25 cellular contexts compared by ENCODE assay signal in genomic region chr7:134726581-134726980, GRCh38. TPM values are rescaled to one million over a fixed set of nuclear protein-coding genes. Genes with fewer than 3 reads are reported as not detected.
A peak's percentile ranks its signal among the peaks of the same experiment; 100 is the strongest.
DNase-seq lines count a peak whose midpoint lies in the region; ATAC-seq, FAIRE-seq and TF ChIP-seq lines count a peak whose summit lies in the region.
"Had no signal": no experiment of that assay in that cellular context is flagged by ENCODE, and none has a peak within 500 bp of the region (broad histone marks: within the 10 kb centered on the region; RNA-seq: fewer than 3 reads in every experiment).

No MANE protein-coding gene starts in this region.

- H3K36me3 ChIP-seq in OCI-LY3 (replicated peaks; ENCODE audit: low read depth, low read length) = no peaks in the 10 kb centered on the region
- H3K36me3 ChIP-seq in esophagus squamous epithelium = no peaks in the 10 kb centered on the region
- no peaks in the 10 kb centered on the region for H3K36me3 ChIP-seq in trophoblast cell (ENCODE audit: control insufficient read depth in 1 of 2, insufficient read depth in 2 of 2, low read length in 2 of 2)
- H3K36me3 ChIP-seq in aorta (ENCODE audit: control insufficient read depth in 1 of 2, insufficient read depth in 2 of 2, low read length in 1 of 2) = no peaks in the 10 kb centered on the region
- no peaks in the 10 kb centered on the region for H3K36me3 ChIP-seq in HepG2 (replicated peaks in 1 of 2; ENCODE audit: control insufficient read depth in 1 of 2, insufficient read depth in 2 of 2, low read length in 2 of 2)
- H3K36me3 ChIP-seq: vagina had no signal

- DNase-seq in esophagus squamous epithelium (lab: John Stamatoyannopoulos, UW) (no peak), trophoblast cell (no peak), aorta (no peak), HepG2 (ENCODE audit: low spot score) (no peak), SKM-1 treated with dmso at 0.1 percent for 144 hours (lab: John Stamatoyannopoulos, UW; ENCODE audit: unreplicated experiment) (no peak)
- no peak for DNase-seq in activated effector memory CD4-positive, alpha-beta T cell treated with anti-CD3 and anti-CD28 coated beads, Interleukin-2, amount 50 U/mL, for 16 hours
- DNase-seq: activated CD4-positive, alpha-beta T cell treated with anti-CD3 and anti-CD28 coated beads for 1 hour; activated CD8-positive, alpha-beta memory T cell treated with anti-CD3 and anti-CD28 coated beads for 24 hours; activated naive CD4-positive, alpha-beta T cell treated with anti-CD3 and anti-CD28 coated beads, Interleukin-2, amount 50 U/mL, for 16 hours; activated T-cell treated with anti-CD3 and anti-CD28 coated beads, Interleukin-2, amount 50 U/mL, for 72 hours; AML-193; CD8-positive, alpha-beta T cell; effector memory CD4-positive, alpha-beta T cell; glutamatergic neuron; kidney glomerular epithelial cell; mammary epithelial cell; naive thymus-derived CD4-positive, alpha-beta T cell; NCI-H1048; NCI-H187 treated with DMSO at 0.1 percent for 48 hours; SHP77 treated with DMSO at 0.1 percent for 48 hours; stimulated activated CD4-positive, alpha-beta T cell treated with anti-CD3 and anti-CD28 coated beads, Interleukin-15, amount 100 ng/mL, for 24 hours had no signal

- intact Hi-C loops in esophagus squamous epithelium (cut with DNase I) (no loop called here), aorta (cut with DNase I) (loop anchor here (2.0 to 5.0 kb wide), 2 partner anchors 34 kb away; no protein-coding TSS in a partner anchor), HepG2 (cut with micrococcal nuclease; ENCODE audit: unreplicated experiment) (loop anchor here (10.0 kb wide), 1 partner anchor 218 kb away; no protein-coding TSS in a partner anchor)

- H3K18ac ChIP-seq in trophoblast cell (ENCODE audit: low read length) = no peak overlapping the region

- no peak overlapping the region for H3K27ac ChIP-seq in OCI-LY3 (ENCODE audit: low read length)
- peak overlapping the region in 3 of 4 donors; percentile 74 to 87 (median 83) for H3K27ac ChIP-seq in esophagus squamous epithelium
- no peak overlapping the region for H3K27ac ChIP-seq in trophoblast cell (ENCODE audit: low read depth, low read length)
- peak overlapping the region; percentile 18 to 77 for H3K27ac ChIP-seq in aorta (ENCODE audit: low read depth in 1 of 2, low read length in 2 of 2)
- H3K27ac ChIP-seq in HepG2 (ENCODE audit: extremely low read length, insufficient read depth, low read length) = no peak overlapping the region
- H3K27ac ChIP-seq: vagina had no signal

- no peak overlapping the region for H2BK5ac ChIP-seq in trophoblast cell (ENCODE audit: low read depth, low read length, poor library complexity)

- CTCF ChIA-PET in HepG2 (lab: Yijun Ruan, JAX; ENCODE audit: low intra/inter-chr PET ratio, low total read pairs) = no interaction called here

- FAIRE-seq in HepG2 (lab: Jason Lieb, UNC) = no peak
- FAIRE-seq: astrocyte had no signal

- TF ChIP-seq EP300 in HepG2 (IDR thresholded peaks at IDR 0.05; ENCODE audit: low read depth in 2 of 2, low read length in 2 of 2) (no peak), HepG2 (CRISPR knock-in tag; IDR thresholded peaks at IDR 0.05; ENCODE audit: borderline replicate concordance) (no peak)

- H2BK12ac ChIP-seq in trophoblast cell (ENCODE audit: low read length) = no peak overlapping the region

- TF ChIP-seq RAD21 in HepG2 (CRISPR knock-in tag; IDR thresholded peaks at IDR 0.05) = no peak

- POLR2A ChIA-PET in HepG2 (lab: Yijun Ruan, JAX) = no interaction called here

- BruUV-seq in HepG2 (replicated peaks; lab: Mats Ljungman, UMichigan) = no TSS peak

- no peak overlapping the region for H2AK5ac ChIP-seq in trophoblast cell (ENCODE audit: low read length)

- peak overlapping the region; percentile 70 for H3K23ac ChIP-seq in trophoblast cell (ENCODE audit: low read length)

- TF ChIP-seq POLR2A in esophagus squamous epithelium (IDR thresholded peaks at IDR 0.05) (no peak), HepG2 (IDR thresholded peaks at IDR 0.05; ENCODE audit: insufficient read depth in 1 of 2, low read depth in 2 of 2, low read length in 2 of 2) (no peak)

- H4K20me1 ChIP-seq in OCI-LY3 (ENCODE audit: insufficient read depth, low read length) (no peaks in the 10 kb centered on the region), HepG2 (ENCODE audit: insufficient read depth, low read length) (no peaks in the 10 kb centered on the region)

- H3K27me3 ChIP-seq in OCI-LY3 (ENCODE audit: low read depth, low read length) (peaks cover 12% of the 10 kb centered on the region), esophagus squamous epithelium (no peaks in the 10 kb centered on the region), trophoblast cell (ENCODE audit: insufficient read depth, low read length) (no peaks in the 10 kb centered on the region), aorta (ENCODE audit: control insufficient read depth in 1 of 2, insufficient read depth in 2 of 2, low read length in 1 of 2) (no peaks in the 10 kb centered on the region), HepG2 (ENCODE audit: control insufficient read depth in 1 of 2, insufficient read depth in 2 of 2, low read length in 2 of 2) (peaks cover 1 to 6% of the 10 kb centered on the region in 2 experiments; a peak in 1 of 5 replicates)
- H3K27me3 ChIP-seq: vagina had no signal

- H2BK120ac ChIP-seq in trophoblast cell (ENCODE audit: insufficient read depth, low read length, poor library complexity) = no peak overlapping the region

- in situ Hi-C loops in HepG2 (cut with HindIII; ENCODE audit: extremely low pct_ligation_motif_present, low pct_unique_long_range_greater_than_20kb) = no loop called here

- H3K9me3 ChIP-seq in OCI-LY3 (ENCODE audit: insufficient read depth, low read length) (no peaks in the 10 kb centered on the region), esophagus squamous epithelium (no peaks in the 10 kb centered on the region), trophoblast cell (ENCODE audit: insufficient read depth, low read depth, low read length) (no peaks in the 10 kb centered on the region), aorta (ENCODE audit: control insufficient read depth, low read length) (no peaks in the 10 kb centered on the region), HepG2 (ENCODE audit: low read length) (no peaks in the 10 kb centered on the region)
- H3K9me3 ChIP-seq: vagina had no signal

- H3K79me2 ChIP-seq in OCI-LY3 (ENCODE audit: low read length) (no peaks in the 10 kb centered on the region), trophoblast cell (ENCODE audit: control insufficient read depth, insufficient read depth, low read length, poor library complexity) (no peaks in the 10 kb centered on the region), HepG2 (ENCODE audit: insufficient read depth, low read length) (no peaks in the 10 kb centered on the region)

- WGBS in esophagus squamous epithelium, 2 donors = 60 to 86% methylated on average over 2 of the region's 2 CpGs
- WGBS in trophoblast cell (ENCODE audit: extremely low coverage, insufficient coverage, insufficient read length) = no CpG with 5 or more reads among the region's 2 CpGs
- 40 to 46% methylated on average over 2 of the region's 2 CpGs for WGBS in aorta, 2 donors
- WGBS in HepG2 (ENCODE audit: low lambda C conversion rate) = 47% methylated on average over 2 of the region's 2 CpGs

- H3K9ac ChIP-seq in OCI-LY3 (ENCODE audit: low read length) (no peak overlapping the region), trophoblast cell (ENCODE audit: low read length) (no peak overlapping the region), HepG2 (ENCODE audit: insufficient read depth, low read depth, low read length) (no peak overlapping the region)

- ATAC-seq in aorta (ENCODE audit: low FRiP score) = no peak
- ATAC-seq in HepG2 = no peak
- ATAC-seq: activated T-cell treated with anti-CD3 and anti-CD28 coated beads, Interleukin-2, amount 50 U/mL, for 72 hours; CD8-positive, alpha-beta T cell; esophagus mucosa; naive thymus-derived CD4-positive, alpha-beta T cell had no signal

- peaks cover 5% of the 10 kb centered on the region for H3K79me1 ChIP-seq in trophoblast cell (ENCODE audit: low read length)

- no peak overlapping the region for H3K14ac ChIP-seq in trophoblast cell (ENCODE audit: low read length)

- H3K4me2 ChIP-seq in OCI-LY3 (ENCODE audit: low read length) = no peak overlapping the region
- H3K4me2 ChIP-seq in trophoblast cell (ENCODE audit: low read length) = no peak overlapping the region
- no peak overlapping the region for H3K4me2 ChIP-seq in HepG2 (ENCODE audit: low read depth, low read length)

- H3K4me1 ChIP-seq in OCI-LY3 (ENCODE audit: low read length) (no peaks in the 10 kb centered on the region), esophagus squamous epithelium (peaks cover 0 to 48% (median 15%) of the 10 kb centered on the region in 3 donors), trophoblast cell (ENCODE audit: control insufficient read depth in 1 of 2, insufficient read depth in 2 of 2, low read length in 2 of 2) (peaks cover 0 to 7% of the 10 kb centered on the region in 2 experiments), aorta (ENCODE audit: control insufficient read depth in 1 of 2, insufficient read depth in 2 of 2, low read length in 2 of 2) (peaks cover 10 to 24% of the 10 kb centered on the region in 2 donors), HepG2 (ENCODE audit: insufficient read depth, low read length) (no peaks in the 10 kb centered on the region)

- H3K4me3 ChIP-seq in OCI-LY3 (ENCODE audit: low read length) (no peak overlapping the region), esophagus squamous epithelium (no peak overlapping the region), trophoblast cell (ENCODE audit: low read depth, low read length) (no peak overlapping the region), aorta (ENCODE audit: low read length in 2 of 2) (no peak overlapping the region), HepG2 (replicated peaks in 1 of 3; ENCODE audit: insufficient read depth in 1 of 3, low read depth in 2 of 3, low read length in 3 of 3) (no peak overlapping the region)
- H3K4me3 ChIP-seq: vagina had no signal

- H4K12ac ChIP-seq in trophoblast cell (ENCODE audit: low read depth, low read length) = no peak overlapping the region

- H4K91ac ChIP-seq in trophoblast cell (ENCODE audit: low read depth, low read length) = no peak overlapping the region

- H4K8ac ChIP-seq in trophoblast cell (ENCODE audit: low read depth, low read length) = no peak overlapping the region

- H2AFZ ChIP-seq in OCI-LY3 (ENCODE audit: low read depth, low read length) (peak overlapping the region; percentile 54; the same call in 1 of the 2 replicates), trophoblast cell (ENCODE audit: insufficient read depth, low read length, poor library complexity) (no peak overlapping the region), HepG2 (ENCODE audit: low read length) (no peak overlapping the region)

- no peak overlapping the region for H3K4ac ChIP-seq in trophoblast cell (ENCODE audit: low read depth, low read length)

- TF ChIP-seq CTCF in OCI-LY3 (IDR thresholded peaks at IDR 0.05; ENCODE audit: low read depth, low read length) (no peak), esophagus squamous epithelium (IDR thresholded peaks at IDR 0.05) (no peak), HepG2 (CRISPR knock-in tag; IDR thresholded peaks at IDR 0.05) (no peak)

RNA-seq across cellular contexts. Expression of gene CALD1, which starts 52.9 kb away (rescaled TPM):
- total RNA-seq in esophagus squamous epithelium (100 to 1,000 TPM in 2 of 4 donors, 10 to 100 TPM in 2; 32.3 to 462 (median 98.4) TPM), aorta (1,000 to 10,000 TPM; 1,102 to 1,700 TPM), HepG2 (2016; rRNA removed; fragmentation: Illumina TruSeq; extraction: Trizol) (61.2 and 112 TPM in 2 replicates)
- 510 and 518 TPM in 2 replicates for polyA plus RNA-seq in trophoblast cell (2013)
- polyA plus RNA-seq in aorta (1,000 to 10,000 TPM in 1 of 2 donors, 100 to 1,000 TPM in 1; 658 to 1,235 TPM), HepG2 (2011; rRNA removed) (40.5 and 53.0 TPM in 2 replicates)
- 6.9 and 7.3 TPM in 2 replicates for total RNA-seq in HepG2 (2016; cell fraction: cytosol; rRNA removed; fragmentation: Illumina TruSeq; extraction: Trizol; ENCODE audit: low read depth)
- total RNA-seq in HepG2 (2016; cell fraction: insoluble cytoplasmic fraction; rRNA removed; fragmentation: Illumina TruSeq; extraction: Trizol) = 58.1 and 110 TPM in 2 replicates
- total RNA-seq in HepG2 (2016; cell fraction: membrane; rRNA removed; fragmentation: Illumina TruSeq; extraction: Trizol) = 23.3 and 28.0 TPM in 2 replicates
- total RNA-seq in HepG2 (2016; cell fraction: nucleus; rRNA removed; fragmentation: Illumina TruSeq; extraction: Trizol) = 90.3 and 105 TPM in 2 replicates
- 23.1 and 27.0 TPM in 2 replicates for polyA plus RNA-seq in HepG2 (2011; cell fraction: cytosol; rRNA removed)
- 43.6 and 46.2 TPM in 2 replicates for polyA plus RNA-seq in HepG2 (2011; cell fraction: nucleus; rRNA removed)
- 46.2 and 70.1 TPM in 2 replicates for polyA plus RNA-seq in HepG2 (2012)
- polyA plus RNA-seq in HepG2 (2016; cell fraction: cytosol; fragmentation: Illumina TruSeq; extraction: Trizol; ENCODE audit: low read depth) = 5.7 and 5.9 TPM in 2 replicates
- 68.7 and 69.2 TPM in 2 replicates for polyA plus RNA-seq in HepG2 (2016; cell fraction: insoluble cytoplasmic fraction; fragmentation: Illumina TruSeq; extraction: Trizol; ENCODE audit: low read depth)
- polyA plus RNA-seq in HepG2 (2016; cell fraction: membrane; fragmentation: Illumina TruSeq; extraction: Trizol; ENCODE audit: low read depth) = 15.4 and 18.4 TPM in 2 replicates
- 147 and 164 TPM in 2 replicates for polyA plus RNA-seq in HepG2 (2016; cell fraction: nucleus; fragmentation: Illumina TruSeq; extraction: Trizol; ENCODE audit: insufficient read depth, low read depth)
- 12.7 and 23.5 TPM in 2 replicates for polyA minus RNA-seq in HepG2 (2011; rRNA and poly(A)+ RNA removed; ENCODE audit: low replicate concordance)
- polyA minus RNA-seq in HepG2 (2011; cell fraction: cytosol; rRNA and poly(A)+ RNA removed) = 42.9 and 53.8 TPM in 2 replicates
- polyA minus RNA-seq in HepG2 (2011; cell fraction: nucleus; rRNA and poly(A)+ RNA removed) = 76.2 and 91.5 TPM in 2 replicates
- total RNA-seq: CD8-positive, alpha-beta T cell had no signal

Comparison
In these comparisons a context has a peak if more than half of its experiments do, and no peak if none do; other contexts are left out.
1. H3K27ac ChIP-seq: peak in esophagus squamous epithelium (3 of 4) and aorta (2 of 2); none in OCI-LY3 (single experiment), trophoblast cell (single experiment) and HepG2 (single experiment).